Comparison of ENCODE assay signal across 37 cellular contexts in the genomic region with DNA sequence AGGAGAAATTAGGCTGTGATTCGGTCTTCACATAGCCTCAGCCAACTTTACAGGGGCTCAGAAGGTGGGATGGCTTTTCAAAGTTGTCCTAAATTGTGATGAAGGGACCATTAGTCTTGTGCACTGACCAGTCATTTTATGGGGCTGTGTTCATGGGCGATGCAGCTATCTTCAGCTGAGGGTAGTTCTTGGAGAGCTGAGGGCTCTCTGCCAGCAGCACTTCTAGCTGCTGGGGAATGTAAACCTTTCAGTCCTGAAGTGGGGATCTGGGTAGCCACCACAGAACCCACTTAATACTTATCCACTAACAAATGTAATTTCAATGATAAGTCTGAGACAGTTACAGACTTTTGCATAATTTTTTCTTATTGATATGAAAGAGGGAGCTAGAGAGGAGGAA.
"Had no signal": no experiment of that assay in that cellular context is flagged by ENCODE, and none has a peak within 500 bp of the region (broad histone marks: within the 10 kb centered on the region; RNA-seq: fewer than 3 reads in every experiment).

No MANE protein-coding gene starts in this region.

- H3K9ac ChIP-seq: SK-N-SH had no signal

- H3K36me3 ChIP-seq: colonic mucosa, heart left ventricle, neutrophil, ovary, prostate gland, suprapubic skin, uterus, WERI-Rb-1 had no signal

- H3K9me3 ChIP-seq: body of pancreas, colonic mucosa, neutrophil, ovary, prostate gland, uterus had no signal

- H3K27me3 Mint-ChIP-seq: activated naive CD4-positive, alpha-beta T cell treated with anti-CD3 and anti-CD28 coated beads, Interleukin-2, amount 50 U/mL, for 24 hours; activated naive CD8-positive, alpha-beta T cell treated with anti-CD3 and anti-CD28 coated beads, Interleukin-2, amount 50 U/mL, for 24 hours; activated T-cell treated with anti-CD3 and anti-CD28 coated beads, Interleukin-2, amount 50 U/mL, for 24 hours; natural killer cell treated with Interleukin-12 subunit alpha and Interleukin-12 subunit beta and Interleukin-15 and Interleukin-18, amount 100 ng/mL, for 72 hours; stimulated activated memory B cell treated with anti-CD40 and anti-IgM and Interleukin-4, amounts not matched to agents 10 μg/mL and 1 μg/mL and 100 μg/mL, for 72 hours; T-helper 17 cell had no signal

- ATAC-seq: activated CD4-positive, CD25-positive, alpha-beta regulatory T cell treated with anti-CD3 and anti-CD28 coated beads, Interleukin-2, amount 50 U/mL, for 24 hours; activated naive CD8-positive, alpha-beta T cell treated with anti-CD3 and anti-CD28 coated beads, Interleukin-2, amount 50 U/mL, for 24 hours; body of pancreas; left lobe of liver; mucosa of descending colon; natural killer cell treated with Interleukin-12 subunit alpha and Interleukin-12 subunit beta and Interleukin-15 and Interleukin-18, amount 100 ng/mL, for 72 hours; stimulated activated memory B cell treated with anti-CD40 and anti-IgM and Interleukin-4, amounts not matched to agents 10 μg/mL and 1 μg/mL and 100 μg/mL, for 72 hours; T-helper 17 cell had no signal

- H3K4me2 ChIP-seq: SK-N-SH, smooth muscle cell had no signal

- DNase-seq: activated CD4-positive, alpha-beta T cell treated with anti-CD3 and anti-CD28 coated beads for 48 hours; activated CD4-positive, alpha-beta T cell treated with anti-CD3 and anti-CD28 coated beads, Interleukin-2, amount 50 U/mL, for 48 hours; activated CD8-positive, alpha-beta memory T cell treated with anti-CD3 and anti-CD28 coated beads, Interleukin-2, amount 50 U/mL, for 48 hours; activated gamma-delta T cell treated with Interleukin-2 at 50 U/mL for 16 hours; activated naive CD8-positive, alpha-beta T cell treated with anti-CD3 and anti-CD28 coated beads, Interleukin-2, amount 50 U/mL, for 24 hours; activated T-cell treated with anti-CD3 and anti-CD28 coated beads, Interleukin-2, amount 50 U/mL, for 24 hours; amygdala; body of pancreas; cerebellar nuclear complex; colonic mucosa; dorsolateral prefrontal cortex; effector memory CD4-positive, alpha-beta T cell; erythroblast; heart left ventricle; hypothalamus; immature natural killer cell; mucosa of descending colon; ovary; SK-N-SH; stimulated activated CD4-positive, alpha-beta T cell treated with anti-CD3 and anti-CD28 coated beads, Interleukin-1b, Interleukin-23, amount 100 ng/mL, for 48 hours; stimulated activated CD4-positive, alpha-beta T cell treated with anti-CD3 and anti-CD28 coated beads, Interleukin-4, amount 100 ng/mL, for 4 hours; stimulated activated CD8-positive, alpha-beta memory T cell treated with anti-CD3 and anti-CD28 coated beads, Interleukin-4, amount 100 ng/mL, for 48 hours; T-helper 17 cell; T1000; trophoblast cell; uterus; WERI-Rb-1 had no signal

- H3K4me1 Mint-ChIP-seq: activated naive CD4-positive, alpha-beta T cell treated with anti-CD3 and anti-CD28 coated beads, Interleukin-2, amount 50 U/mL, for 24 hours; immature natural killer cell; stimulated activated memory B cell treated with anti-CD40 and anti-IgM and Interleukin-4, amounts not matched to agents 10 μg/mL and 1 μg/mL and 100 μg/mL, for 72 hours; T-helper 17 cell had no signal

- H3K36me3 Mint-ChIP-seq: activated naive CD4-positive, alpha-beta T cell treated with anti-CD3 and anti-CD28 coated beads, Interleukin-2, amount 50 U/mL, for 24 hours; stimulated activated memory B cell treated with anti-CD40 and anti-IgM and Interleukin-4, amounts not matched to agents 10 μg/mL and 1 μg/mL and 100 μg/mL, for 72 hours had no signal

- H3K4me1 ChIP-seq: colonic mucosa, prostate gland, suprapubic skin, uterus had no signal

- H3K4me3 ChIP-seq: body of pancreas, colonic mucosa, dorsolateral prefrontal cortex, heart left ventricle, lung, mucosa of descending colon, ovary, prostate gland, smooth muscle cell, suprapubic skin, uterus had no signal

- H3K27ac Mint-ChIP-seq: activated naive CD4-positive, alpha-beta T cell treated with anti-CD3 and anti-CD28 coated beads, Interleukin-2, amount 50 U/mL, for 24 hours; activated naive CD8-positive, alpha-beta T cell treated with anti-CD3 and anti-CD28 coated beads, Interleukin-2, amount 50 U/mL, for 24 hours; activated T-cell treated with anti-CD3 and anti-CD28 coated beads, Interleukin-2, amount 50 U/mL, for 24 hours; immature natural killer cell; natural killer cell treated with Interleukin-12 subunit alpha and Interleukin-12 subunit beta and Interleukin-15 and Interleukin-18, amount 100 ng/mL, for 72 hours; stimulated activated memory B cell treated with anti-CD40 and anti-IgM and Interleukin-4, amounts not matched to agents 10 μg/mL and 1 μg/mL and 100 μg/mL, for 72 hours; T-helper 17 cell had no signal

- H3K27me3 ChIP-seq: body of pancreas, colonic mucosa, dorsolateral prefrontal cortex, heart left ventricle, neutrophil, ovary, suprapubic skin, uterus had no signal

- H3K9me3 Mint-ChIP-seq: activated naive CD4-positive, alpha-beta T cell treated with anti-CD3 and anti-CD28 coated beads, Interleukin-2, amount 50 U/mL, for 24 hours had no signal

- H3K27ac ChIP-seq: colonic mucosa, neutrophil, ovary, prostate gland, suprapubic skin, WERI-Rb-1 had no signal

- H3K4me3 Mint-ChIP-seq: activated naive CD4-positive, alpha-beta T cell treated with anti-CD3 and anti-CD28 coated beads, Interleukin-2, amount 50 U/mL, for 24 hours; activated naive CD8-positive, alpha-beta T cell treated with anti-CD3 and anti-CD28 coated beads, Interleukin-2, amount 50 U/mL, for 24 hours; activated T-cell treated with anti-CD3 and anti-CD28 coated beads, Interleukin-2, amount 50 U/mL, for 24 hours; immature natural killer cell; natural killer cell treated with Interleukin-12 subunit alpha and Interleukin-12 subunit beta and Interleukin-15 and Interleukin-18, amount 100 ng/mL, for 72 hours; stimulated activated memory B cell treated with anti-CD40 and anti-IgM and Interleukin-4, amounts not matched to agents 10 μg/mL and 1 μg/mL and 100 μg/mL, for 72 hours; T-helper 17 cell had no signal
